In genomic region chr6:50091641-50092040, GRCh38 we compare ENCODE assay signal across 39 cellular contexts. TPM values are rescaled to one million over a fixed set of nuclear protein-coding genes. Genes with fewer than 3 reads are reported as not detected.
DNase-seq lines count a peak whose midpoint lies in the region; ATAC-seq lines count a peak whose summit lies in the region.
"Had no signal": no experiment of that assay in that cellular context is flagged by ENCODE, and none has a peak within 500 bp of the region (broad histone marks: within the 10 kb centered on the region; RNA-seq: fewer than 3 reads in every experiment).

No MANE protein-coding gene starts in this region.

- no peak overlapping the region for H3K4me2 ChIP-seq in GM23248 (ENCODE audit: unreplicated experiment)
- H3K4me2 ChIP-seq: GM23338, hepatocyte had no signal

- in situ Hi-C loops in GM23248 (cut with MboI): no loop called here

- H3K27ac ChIP-seq in GM23248: no peak overlapping the region
- H3K27ac ChIP-seq: brain microvascular endothelial cell, gastroesophageal sphincter, hepatocyte, neutrophil, uterus, WERI-Rb-1 had no signal

- H3F3A ChIP-seq in GM23248 (ENCODE audit: insufficient read depth): peaks cover 4% of the 10 kb centered on the region; the same call in 1 of the 2 replicates

- no peaks in the 10 kb centered on the region for H3K79me2 ChIP-seq in GM23248 (ENCODE audit: insufficient read depth)
- H3K79me2 ChIP-seq: hepatocyte had no signal

- no peak overlapping the region for H3K9ac ChIP-seq in GM23248

- H4K20me1 ChIP-seq in GM23248 (ENCODE audit: insufficient read depth): no peaks in the 10 kb centered on the region

- H3K36me3 ChIP-seq in GM23248 (ENCODE audit: low read depth): no peaks in the 10 kb centered on the region
- H3K36me3 ChIP-seq: BE2C, brain microvascular endothelial cell, gastroesophageal sphincter, neutrophil, uterus, WERI-Rb-1 had no signal

- no peaks in the 10 kb centered on the region for H3K9me2 ChIP-seq in GM23248 (ENCODE audit: insufficient read depth)

- no peak overlapping the region for H2AFZ ChIP-seq in GM23248
- H2AFZ ChIP-seq: hepatocyte had no signal

- no peaks in the 10 kb centered on the region for H3K27me3 ChIP-seq in GM23248 (replicated peaks; ENCODE audit: insufficient read depth)
- H3K27me3 ChIP-seq: brain microvascular endothelial cell, gastroesophageal sphincter, hepatocyte, neutrophil, uterus had no signal

- WGBS in GM23248 (ENCODE audit: low coverage in 1 of 2, low lambda C conversion rate in 2 of 2, missing lambda C conversion rate in 2 of 2), 2 experiments: 0 to 2% methylated on average over 1 of the region's 1 CpG

- peak; percentile 10 for DNase-seq in AG08395 (ENCODE audit: low spot score)
- DNase-seq in GM23248: peak; percentile 11
- DNase-seq in amniotic epithelial cell (ENCODE audit: low read depth): peak; percentile 58
- no peak for DNase-seq in left lobe of liver (ENCODE audit: low spot score)
- DNase-seq in cortex of kidney (lab: John Stamatoyannopoulos, UW): no peak
- DNase-seq in kidney glomerular epithelial cell (lab: John Stamatoyannopoulos, UW): no peak
- no peak for DNase-seq in epidermal melanocyte (ENCODE audit: insufficient read length, low spot score)
- no peak for DNase-seq in DMS79 (lab: John Stamatoyannopoulos, UW)
- DNase-seq: activated CD4-positive, alpha-beta T cell treated with anti-CD3 and anti-CD28 coated beads, Interleukin-2, amount 10 ng/mL, durations not matched to agents 24 days and 14 days; activated naive CD4-positive, alpha-beta T cell treated with anti-CD3 and anti-CD28 coated beads for 36 hours; activated T-cell treated with anti-CD3 and anti-CD28 coated beads, Interleukin-2, amount 50 U/mL, for 48 hours; amniotic stem cell; BE2C; brain microvascular endothelial cell; COR-L47; DMS79 treated with DMSO at 0.1 percent for 48 hours; effector CD4-positive, alpha-beta T cell; erythroblast; Kasumi-1; NCI-H1092 treated with DMSO at 0.1 percent for 48 hours; NCI-H187; NCI-H2171; NCI-H524; NK-92 treated with Interleukin-12 subunit alpha and Interleukin-12 subunit beta, amount 100 ng/mL, for 24 hours; SHP77 treated with DMSO at 0.1 percent for 48 hours; stimulated activated CD4-positive, alpha-beta T cell treated with anti-CD3 and anti-CD28 coated beads, Interleukin-4, amount 100 ng/mL, for 4 hours; stimulated activated naive CD4-positive, alpha-beta T cell; T-helper 9 cell; uterus; WERI-Rb-1 had no signal

- H3K4me1 ChIP-seq in GM23248 (ENCODE audit: insufficient read depth): peaks cover 12% of the 10 kb centered on the region; the same call in 1 of the 2 replicates
- H3K4me1 ChIP-seq: BE2C, uterus had no signal

- no peak overlapping the region for H3K4me3 ChIP-seq in GM23248
- H3K4me3 ChIP-seq: gastroesophageal sphincter, GM12878, GM23338, hepatocyte, uterus had no signal

- peak; percentile 21 for ATAC-seq in left lobe of liver
- ATAC-seq: gastroesophageal sphincter, GM12878, GM23338, sciatic nerve had no signal

- no peaks in the 10 kb centered on the region for H3K9me3 ChIP-seq in GM23248 (ENCODE audit: low read depth)
- H3K9me3 ChIP-seq: BE2C, gastroesophageal sphincter, neutrophil, uterus had no signal

RNA-seq across cellular contexts. Expression of gene DEFB112, which starts 41.9 kb away (rescaled TPM):
- not detected in 2 replicates for total RNA-seq in GM23248 (2014; rRNA removed; shearing (Covaris generic))
- not detected in 2 replicates for polyA plus RNA-seq in GM23248 (2016; fragmentation: Nextera tagmentation; extraction: Ambion mirVana)
- total RNA-seq in left lobe of liver: not detected
- total RNA-seq: activated CD4-positive, alpha-beta T cell treated with anti-CD3 and anti-CD28 coated beads, Interleukin-2, amount 10 ng/mL, durations not matched to agents 24 days and 14 days; activated naive CD4-positive, alpha-beta T cell treated with anti-CD3 and anti-CD28 coated beads for 36 hours; gastroesophageal sphincter; GM12878; GM23338; hepatocyte; mesenteric fat pad; progenitor cell of endocrine pancreas; sciatic nerve; temporal lobe; uterus had no signal
- polyA plus RNA-seq: GM12878, GM23338, hepatocyte had no signal

Comparison
In these comparisons a context has a peak if more than half of its experiments do, and no peak if none do; other contexts are left out.
1. DNase-seq: peak in AG08395 (single experiment), GM23248 (single experiment) and amniotic epithelial cell (single experiment); none in left lobe of liver (single experiment), cortex of kidney (single experiment), kidney glomerular epithelial cell (single experiment), epidermal melanocyte (single experiment) and DMS79 (single experiment).